8 cellular contexts compared by ENCODE assay signal in genomic region chr14:39467889-39468524, GRCh38. TPM values are rescaled to one million over a fixed set of nuclear protein-coding genes. Genes with fewer than 3 reads are reported as not detected.
DNase-seq lines count a peak whose midpoint lies in the region; ATAC-seq and FAIRE-seq lines count a peak whose summit lies in the region.

No MANE protein-coding gene starts in this region.

- peak; percentile 59 for ATAC-seq in GM21717 (IDR thresholded peaks at IDR 0.05; ENCODE audit: unreplicated experiment)
- ATAC-seq in stimulated activated naive CD8-positive, alpha-beta T cell treated with anti-CD3 and anti-CD28 coated beads, Interleukin-15, amount 100 ng/mL, for 72 hours, result peak; percentile 70
- ATAC-seq in HG03457 (IDR thresholded peaks at IDR 0.05; ENCODE audit: unreplicated experiment), result no peak

- peak; percentile 48 for DNase-seq in DMS 273 (lab: John Stamatoyannopoulos, UW; ENCODE audit: unreplicated experiment)
- no peak for DNase-seq in DMS 273 treated with DMSO at 0.1 percent for 48 hours (lab: John Stamatoyannopoulos, UW)
- DNase-seq in NAMALWA (ENCODE audit: low spot score), result peak; percentile 37
- DNase-seq in cerebellar cortex (ENCODE audit: low spot score), result peak; percentile 40
- peak in 1 of 2 donors; percentile 44 for DNase-seq in stimulated activated naive CD8-positive, alpha-beta T cell treated with anti-CD3 and anti-CD28 coated beads, Interleukin-15, amount 100 ng/mL, for 72 hours
- no peak for DNase-seq in frontal cortex (ENCODE audit: low spot score in 2 of 2)

- H3K27ac Mint-ChIP-seq in stimulated activated naive CD8-positive, alpha-beta T cell treated with anti-CD3 and anti-CD28 coated beads, Interleukin-15, amount 100 ng/mL, for 72 hours, result no peak overlapping the region

- H3K4me1 Mint-ChIP-seq in stimulated activated naive CD8-positive, alpha-beta T cell treated with anti-CD3 and anti-CD28 coated beads, Interleukin-15, amount 100 ng/mL, for 72 hours, result peaks cover 22% of the 10 kb centered on the region

- no peaks in the 10 kb centered on the region for H3K9me3 Mint-ChIP-seq in stimulated activated naive CD8-positive, alpha-beta T cell treated with anti-CD3 and anti-CD28 coated beads, Interleukin-15, amount 100 ng/mL, for 72 hours

- peaks cover 27% of the 10 kb centered on the region for H3K27me3 Mint-ChIP-seq in stimulated activated naive CD8-positive, alpha-beta T cell treated with anti-CD3 and anti-CD28 coated beads, Interleukin-15, amount 100 ng/mL, for 72 hours

- FAIRE-seq in frontal cortex (lab: Jason Lieb, UNC), result no peak

- no peak overlapping the region for H3K4me3 Mint-ChIP-seq in stimulated activated naive CD8-positive, alpha-beta T cell treated with anti-CD3 and anti-CD28 coated beads, Interleukin-15, amount 100 ng/mL, for 72 hours

RNA-seq across cellular contexts. Expression of gene FBXO33, which starts 35.8 kb away (rescaled TPM):
- 24.5 TPM for total RNA-seq in frontal cortex

Comparison
In these comparisons a context has a peak if more than half of its experiments do, and no peak if none do; other contexts are left out.
1. DNase-seq: peak in DMS 273 (single experiment), NAMALWA (single experiment) and cerebellar cortex (single experiment); none in DMS 273 treated with DMSO at 0.1 percent for 48 hours (single experiment) and frontal cortex (0 of 2).